In genomic region chr2:210655229-210655628, GRCh38 we compare ENCODE assay signal across 32 cellular contexts.
"Had no signal": no experiment of that assay in that cellular context is flagged by ENCODE, and none has a peak within 500 bp of the region (broad histone marks: within the 10 kb centered on the region; RNA-seq: fewer than 3 reads in every experiment).

No MANE protein-coding gene starts in this region.

- H3K36me3 Mint-ChIP-seq: activated naive CD4-positive, alpha-beta T cell treated with anti-CD3 and anti-CD28 coated beads, Interleukin-2, amount 50 U/mL, for 24 hours; natural killer cell treated with Interleukin-12 subunit alpha and Interleukin-12 subunit beta and Interleukin-15 and Interleukin-18, amount 100 ng/mL, for 72 hours; stimulated activated memory B cell treated with anti-CD40 and anti-IgM and Interleukin-4, amounts not matched to agents 10 μg/mL and 1 μg/mL and 100 μg/mL, for 72 hours had no signal

- H3K4me1 Mint-ChIP-seq: activated CD4-positive, alpha-beta memory T cell treated with anti-CD3 and anti-CD28 coated beads, Interleukin-2, amount 10 ng/mL, durations not matched to agents 7 days and 5 days; activated CD4-positive, alpha-beta T cell treated with anti-CD3 and anti-CD28 coated beads, Interleukin-2, amount 10 ng/mL, durations not matched to agents 7 days and 5 days; activated naive CD4-positive, alpha-beta T cell treated with anti-CD3 and anti-CD28 coated beads, Interleukin-2, amount 50 U/mL, for 24 hours; activated naive CD8-positive, alpha-beta T cell treated with anti-CD3 and anti-CD28 coated beads, Interleukin-2, amount 50 U/mL, for 24 hours; activated T-helper 17 cell treated with anti-CD3 and anti-CD28 coated beads, Interleukin-2, amount 50 U/mL, for 72 hours; stimulated activated memory B cell treated with anti-CD40 and anti-IgM and Interleukin-4, amounts not matched to agents 10 μg/mL and 1 μg/mL and 100 μg/mL, for 72 hours; stimulated activated naive CD8-positive, alpha-beta T cell treated with anti-CD3 and anti-CD28 coated beads, Interleukin-15, amount 100 ng/mL, for 72 hours; T-helper 17 cell had no signal

- H3K4me2 ChIP-seq: smooth muscle cell had no signal

- H3K4me3 Mint-ChIP-seq: activated CD4-positive, alpha-beta memory T cell treated with anti-CD3 and anti-CD28 coated beads, Interleukin-2, amount 10 ng/mL, durations not matched to agents 7 days and 5 days; activated CD4-positive, alpha-beta T cell treated with anti-CD3 and anti-CD28 coated beads, Interleukin-2, amount 10 ng/mL, durations not matched to agents 7 days and 5 days; activated naive CD4-positive, alpha-beta T cell treated with anti-CD3 and anti-CD28 coated beads, Interleukin-2, amount 50 U/mL, for 24 hours; activated naive CD8-positive, alpha-beta T cell treated with anti-CD3 and anti-CD28 coated beads, Interleukin-2, amount 50 U/mL, for 24 hours; activated T-cell treated with anti-CD3 and anti-CD28 coated beads, Interleukin-2, amount 50 U/mL, for 4 hours; activated T-helper 17 cell treated with anti-CD3 and anti-CD28 coated beads, Interleukin-2, amount 50 U/mL, for 72 hours; natural killer cell treated with Interleukin-12 subunit alpha and Interleukin-12 subunit beta and Interleukin-15 and Interleukin-18, amount 100 ng/mL, for 72 hours; stimulated activated memory B cell treated with anti-CD40 and anti-IgM and Interleukin-4, amounts not matched to agents 10 μg/mL and 1 μg/mL and 100 μg/mL, for 72 hours; stimulated activated naive CD8-positive, alpha-beta T cell treated with anti-CD3 and anti-CD28 coated beads, Interleukin-15, amount 100 ng/mL, for 72 hours; T-helper 17 cell; type B pancreatic cell had no signal

- H3K4me3 ChIP-seq: breast epithelium, colonic mucosa, esophagus squamous epithelium, heart right ventricle, left lung, lower lobe of right lung, right lobe of liver, smooth muscle cell, uterus had no signal

- H3K9me3 Mint-ChIP-seq: activated CD4-positive, alpha-beta T cell treated with anti-CD3 and anti-CD28 coated beads, Interleukin-2, amount 10 ng/mL, durations not matched to agents 7 days and 5 days; activated naive CD4-positive, alpha-beta T cell treated with anti-CD3 and anti-CD28 coated beads, Interleukin-2, amount 50 U/mL, for 24 hours; activated T-cell treated with anti-CD3 and anti-CD28 coated beads, Interleukin-2, amount 50 U/mL, for 4 hours had no signal

- DNase-seq: activated CD4-positive, alpha-beta memory T cell treated with anti-CD3 and anti-CD28 coated beads, Interleukin-2, amount 10 ng/mL, durations not matched to agents 7 days and 5 days; activated CD4-positive, alpha-beta T cell treated with anti-CD3 and anti-CD28 coated beads, Interleukin-2, amount 10 ng/mL, durations not matched to agents 7 days and 5 days; activated CD4-positive, CD25-positive, alpha-beta regulatory T cell treated with anti-CD3 and anti-CD28 coated beads, Interleukin-2, amount 50 U/mL, for 72 hours; activated CD8-positive, alpha-beta memory T cell treated with anti-CD3 and anti-CD28 coated beads, Interleukin-2, amount 50 U/mL, for 48 hours; activated gamma-delta T cell treated with Interleukin-2 at 50 U/mL for 16 hours; activated naive CD8-positive, alpha-beta T cell treated with anti-CD3 and anti-CD28 coated beads, Interleukin-2, amount 50 U/mL, for 24 hours; activated T-cell treated with anti-CD3 and anti-CD28 coated beads, Interleukin-2, amount 50 U/mL, for 4 hours; colonic mucosa; effector CD8-positive, alpha-beta T cell; esophagus squamous epithelium; foreskin melanocyte; heart right ventricle; left lung; lower lobe of right lung; right lobe of liver; stimulated activated CD4-positive, alpha-beta T cell treated with anti-CD3 and anti-CD28 coated beads, Interleukin-1b, Interleukin-23, amount 100 ng/mL, for 48 hours; stimulated activated CD4-positive, alpha-beta T cell treated with anti-CD3 and anti-CD28 coated beads, Interleukin-4, amount 100 ng/mL, for 4 hours; stimulated activated CD8-positive, alpha-beta memory T cell treated with anti-CD3 and anti-CD28 coated beads, Interleukin-4, amount 100 ng/mL, for 48 hours; stimulated activated naive CD8-positive, alpha-beta T cell treated with anti-CD3 and anti-CD28 coated beads, Interleukin-15, amount 100 ng/mL, for 72 hours; substantia nigra; T-helper 17 cell; T1000; uterus; WERI-Rb-1 had no signal

- H3K4me1 ChIP-seq: breast epithelium, colonic mucosa, esophagus squamous epithelium, heart right ventricle, left lung, lower lobe of right lung, right lobe of liver, uterus had no signal

- ATAC-seq: activated naive CD8-positive, alpha-beta T cell treated with anti-CD3 and anti-CD28 coated beads, Interleukin-2, amount 50 U/mL, for 24 hours; activated T-cell treated with anti-CD3 and anti-CD28 coated beads, Interleukin-2, amount 50 U/mL, for 4 hours; activated T-helper 17 cell treated with anti-CD3 and anti-CD28 coated beads, Interleukin-2, amount 50 U/mL, for 72 hours; heart right ventricle; left lung; lower lobe of right lung; natural killer cell treated with Interleukin-12 subunit alpha and Interleukin-12 subunit beta and Interleukin-15 and Interleukin-18, amount 100 ng/mL, for 72 hours; right lobe of liver; stimulated activated memory B cell treated with anti-CD40 and anti-IgM and Interleukin-4, amounts not matched to agents 10 μg/mL and 1 μg/mL and 100 μg/mL, for 72 hours; stimulated activated naive CD8-positive, alpha-beta T cell treated with anti-CD3 and anti-CD28 coated beads, Interleukin-15, amount 100 ng/mL, for 72 hours; T-helper 17 cell had no signal

- H3K27me3 Mint-ChIP-seq: activated CD4-positive, alpha-beta memory T cell treated with anti-CD3 and anti-CD28 coated beads, Interleukin-2, amount 10 ng/mL, durations not matched to agents 7 days and 5 days; activated CD4-positive, alpha-beta T cell treated with anti-CD3 and anti-CD28 coated beads, Interleukin-2, amount 10 ng/mL, durations not matched to agents 7 days and 5 days; activated naive CD4-positive, alpha-beta T cell treated with anti-CD3 and anti-CD28 coated beads, Interleukin-2, amount 50 U/mL, for 24 hours; activated naive CD8-positive, alpha-beta T cell treated with anti-CD3 and anti-CD28 coated beads, Interleukin-2, amount 50 U/mL, for 24 hours; activated T-helper 17 cell treated with anti-CD3 and anti-CD28 coated beads, Interleukin-2, amount 50 U/mL, for 72 hours; natural killer cell treated with Interleukin-12 subunit alpha and Interleukin-12 subunit beta and Interleukin-15 and Interleukin-18, amount 100 ng/mL, for 72 hours; stimulated activated memory B cell treated with anti-CD40 and anti-IgM and Interleukin-4, amounts not matched to agents 10 μg/mL and 1 μg/mL and 100 μg/mL, for 72 hours; stimulated activated naive CD8-positive, alpha-beta T cell treated with anti-CD3 and anti-CD28 coated beads, Interleukin-15, amount 100 ng/mL, for 72 hours; T-helper 17 cell; type B pancreatic cell had no signal

- H3K27ac Mint-ChIP-seq: activated CD4-positive, alpha-beta memory T cell treated with anti-CD3 and anti-CD28 coated beads, Interleukin-2, amount 10 ng/mL, durations not matched to agents 7 days and 5 days; activated CD4-positive, alpha-beta T cell treated with anti-CD3 and anti-CD28 coated beads, Interleukin-2, amount 10 ng/mL, durations not matched to agents 7 days and 5 days; activated naive CD4-positive, alpha-beta T cell treated with anti-CD3 and anti-CD28 coated beads, Interleukin-2, amount 50 U/mL, for 24 hours; activated naive CD8-positive, alpha-beta T cell treated with anti-CD3 and anti-CD28 coated beads, Interleukin-2, amount 50 U/mL, for 24 hours; activated T-helper 17 cell treated with anti-CD3 and anti-CD28 coated beads, Interleukin-2, amount 50 U/mL, for 72 hours; natural killer cell treated with Interleukin-12 subunit alpha and Interleukin-12 subunit beta and Interleukin-15 and Interleukin-18, amount 100 ng/mL, for 72 hours; stimulated activated memory B cell treated with anti-CD40 and anti-IgM and Interleukin-4, amounts not matched to agents 10 μg/mL and 1 μg/mL and 100 μg/mL, for 72 hours; stimulated activated naive CD8-positive, alpha-beta T cell treated with anti-CD3 and anti-CD28 coated beads, Interleukin-15, amount 100 ng/mL, for 72 hours; T-helper 17 cell; type B pancreatic cell had no signal

- H3K9me3 ChIP-seq: breast epithelium, colonic mucosa, esophagus squamous epithelium, left lung, lower lobe of right lung, right lobe of liver, uterus had no signal

- H3K36me3 ChIP-seq: breast epithelium, colonic mucosa, esophagus squamous epithelium, heart right ventricle, left lung, lower lobe of right lung, uterus, WERI-Rb-1 had no signal

- H3K27me3 ChIP-seq: breast epithelium, colonic mucosa, esophagus squamous epithelium, heart right ventricle, left lung, right lobe of liver, uterus had no signal

- H3K27ac ChIP-seq: breast epithelium, colonic mucosa, epithelial cell of prostate, esophagus squamous epithelium, heart right ventricle, left lung, lower lobe of right lung, right lobe of liver, uterus, WERI-Rb-1 had no signal
